ENCODE assay signal across 9 cellular contexts in genomic region chr1:156282479-156283222, GRCh38. TPM values are rescaled to one million over a fixed set of nuclear protein-coding genes. Genes with fewer than 3 reads are reported as not detected.
DNase-seq lines count a peak whose midpoint lies in the region; ATAC-seq, FAIRE-seq and TF ChIP-seq lines count a peak whose summit lies in the region.
"Had no signal": no experiment of that assay in that cellular context is flagged by ENCODE, and none has a peak within 500 bp of the region (broad histone marks: within the 10 kb centered on the region; RNA-seq: fewer than 3 reads in every experiment).

Gene SMG5 (minus strand): TSS chr1:156282825. CDS start chr1:156282680, 145 bp downstream.

- peak within 1 kb of the TSS; percentile 78 to 83 for H3K9ac ChIP-seq in kidney (ENCODE audit: low read length in 2 of 2)

- peak within 1 kb of the TSS; percentile 93 to 98 for H3K4me3 ChIP-seq in kidney (ENCODE audit: low read length in 2 of 2)

- peak; percentile 79 for ATAC-seq in HG03432 (IDR thresholded peaks at IDR 0.05; ENCODE audit: unreplicated experiment)

- H3K27ac ChIP-seq in kidney (ENCODE audit: low read depth in 2 of 2, low read length in 2 of 2), result peak within 1 kb of the TSS; percentile 86 to 92

- intact Hi-C loops in kidney (cut with DNase I), result no loop called here

- peaks cover 10 to 16% of the 10 kb centered on the region in 2 donors for H3K36me3 ChIP-seq in kidney (ENCODE audit: control insufficient read depth in 1 of 2, insufficient read depth in 2 of 2, low read length in 2 of 2)

- DNase-seq in AG20443 (ENCODE audit: low spot score), result peak; percentile 96
- DNase-seq in NCI-H510A (lab: John Stamatoyannopoulos, UW), result peak; percentile 99
- peak; percentile 93 for DNase-seq in activated CD4-positive, alpha-beta T cell treated with anti-CD3 and anti-CD28 coated beads for 1 hour
- DNase-seq in cerebellum (ENCODE audit: low spot score), result peak; percentile 95
- DNase-seq in kidney, result peak; percentile 99
- DNase-seq in stimulated activated CD4-positive, alpha-beta T cell treated with anti-CD3 and anti-CD28 coated beads, Interleukin-15, amount 100 ng/mL, for 24 hours, result peak; percentile 97

- H3K4me1 ChIP-seq in kidney (ENCODE audit: control insufficient read depth in 1 of 2, insufficient read depth in 1 of 2, low read depth in 1 of 2, low read length in 2 of 2), result peaks cover 18 to 21% of the 10 kb centered on the region in 2 donors

- H3K9me3 ChIP-seq in kidney (ENCODE audit: control insufficient read depth in 1 of 2, low read length in 2 of 2), result no peaks in the 10 kb centered on the region

- FAIRE-seq in kidney (lab: Jason Lieb, UNC), result peak; percentile 29
- FAIRE-seq: islet of Langerhans had no signal

- no peak for TF ChIP-seq CTCF in kidney (IDR thresholded peaks at IDR 0.05; ENCODE audit: borderline replicate concordance, extremely low read depth, insufficient read depth)

- TF ChIP-seq POLR2A in GM19099 (IDR thresholded peaks at IDR 0.05; ENCODE audit: extremely low read depth, insufficient read length, low read depth), result peak; percentile 99

RNA-seq across cellular contexts. Expression of gene SMG5, which starts in this region (rescaled TPM):
- total RNA-seq in cerebellum (44.0 TPM), kidney (69.5 TPM)
- polyA plus RNA-seq in kidney (ENCODE audit: insufficient read depth, low read depth, low replicate concordance), result 46.1 TPM

Comparison
In these comparisons a context has a peak if more than half of its experiments do, and no peak if none do; other contexts are left out.
1. Peak in every context shown above with its lines: DNase-seq, ATAC-seq, H3K4me3 ChIP-seq and H3K27ac ChIP-seq.